37 cellular contexts compared by ENCODE assay signal in genomic region chr3:40996827-40997710, GRCh38.
DNase-seq lines count a peak whose midpoint lies in the region; ATAC-seq, FAIRE-seq and TF ChIP-seq lines count a peak whose summit lies in the region.
"Had no signal": no experiment of that assay in that cellular context is flagged by ENCODE, and none has a peak within 500 bp of the region (broad histone marks: within the 10 kb centered on the region; RNA-seq: fewer than 3 reads in every experiment).

No MANE protein-coding gene starts in this region.

- ATAC-seq in pancreas, result no peak
- no peak for ATAC-seq in GM19351 (IDR thresholded peaks at IDR 0.05; ENCODE audit: unreplicated experiment)
- ATAC-seq: activated CD8-positive, alpha-beta memory T cell treated with anti-CD3 and anti-CD28 coated beads, Interleukin-2, amount 10 ng/mL, durations not matched to agents 7 days and 5 days; activated T-cell treated with anti-CD3 and anti-CD28 coated beads, Interleukin-2, amount 50 U/mL, for 72 hours; foreskin keratinocyte; left colon; stimulated activated naive CD8-positive, alpha-beta T cell treated with anti-CD3 and anti-CD28 coated beads, Interleukin-15, amount 100 ng/mL, for 72 hours had no signal

- FAIRE-seq in RCC 7860 (lab: Jason Lieb, UNC) (no peak), pancreas (lab: Jason Lieb, UNC) (no peak)
- FAIRE-seq: colon, small intestine had no signal

- H3K36me3 Mint-ChIP-seq in endothelial cell (ENCODE audit: low read depth, unreplicated experiment), result peaks cover 3% of the 10 kb centered on the region
- no peaks in the 10 kb centered on the region for H3K36me3 Mint-ChIP-seq in nephron progenitor cell (ENCODE audit: low read depth)
- H3K36me3 Mint-ChIP-seq: activated CD8-positive, alpha-beta memory T cell treated with anti-CD3 and anti-CD28 coated beads, Interleukin-2, amount 10 ng/mL, durations not matched to agents 7 days and 5 days; brain; CD4-positive, alpha-beta memory T cell; memory B cell; naive B cell had no signal

- no peak overlapping the region for H3K27ac ChIP-seq in pancreas
- H3K27ac ChIP-seq: adrenal gland, foreskin keratinocyte, GM23248, heart left ventricle, ovary, PC-9, vagina had no signal

- H3K4me3 ChIP-seq in NT2/D1 (ENCODE audit: insufficient read length, low read depth) (no peak overlapping the region), MG63 (no peak overlapping the region), pancreas (no peak overlapping the region)
- H3K4me3 ChIP-seq: adrenal gland, GM23248, heart left ventricle, ovary, PC-9, vagina had no signal

- H3K4me1 ChIP-seq in NT2/D1 (ENCODE audit: insufficient read depth, insufficient read length), result peaks cover 17% of the 10 kb centered on the region
- no peaks in the 10 kb centered on the region for H3K4me1 ChIP-seq in pancreas
- H3K4me1 ChIP-seq: adrenal gland, foreskin keratinocyte, vagina had no signal

- H3K4me3 Mint-ChIP-seq in endothelial cell (ENCODE audit: unreplicated experiment), result no peak overlapping the region
- no peak overlapping the region for H3K4me3 Mint-ChIP-seq in nephron progenitor cell
- H3K4me3 Mint-ChIP-seq: activated CD8-positive, alpha-beta memory T cell treated with anti-CD3 and anti-CD28 coated beads, Interleukin-2, amount 10 ng/mL, durations not matched to agents 7 days and 5 days; activated T-cell treated with anti-CD3 and anti-CD28 coated beads, Interleukin-2, amount 50 U/mL, for 72 hours; brain; CD4-positive, alpha-beta memory T cell; memory B cell; naive B cell; stimulated activated naive CD8-positive, alpha-beta T cell treated with anti-CD3 and anti-CD28 coated beads, Interleukin-15, amount 100 ng/mL, for 72 hours had no signal

- TF ChIP-seq CTCF in endothelial cell (IDR thresholded peaks at IDR 0.05; ENCODE audit: unreplicated experiment), result no peak
- no peak for TF ChIP-seq CTCF in nephron progenitor cell (IDR thresholded peaks at IDR 0.05)
- TF ChIP-seq CTCF in pancreas (IDR thresholded peaks at IDR 0.05), result no peak

- H3K36me3 ChIP-seq in NT2/D1 (ENCODE audit: insufficient read depth, insufficient read length, low read length) (no peaks in the 10 kb centered on the region), MG63 (no peaks in the 10 kb centered on the region), pancreas (no peaks in the 10 kb centered on the region)
- H3K36me3 ChIP-seq: adrenal gland, heart left ventricle, ovary, vagina had no signal

- H3K9me3 Mint-ChIP-seq in endothelial cell (ENCODE audit: unreplicated experiment), result no peaks in the 10 kb centered on the region
- no peaks in the 10 kb centered on the region for H3K9me3 Mint-ChIP-seq in nephron progenitor cell
- H3K9me3 Mint-ChIP-seq: activated T-cell treated with anti-CD3 and anti-CD28 coated beads, Interleukin-2, amount 50 U/mL, for 72 hours; CD4-positive, alpha-beta memory T cell; memory B cell; naive B cell; stimulated activated naive CD8-positive, alpha-beta T cell treated with anti-CD3 and anti-CD28 coated beads, Interleukin-15, amount 100 ng/mL, for 72 hours had no signal

- H3K27ac Mint-ChIP-seq in endothelial cell (ENCODE audit: unreplicated experiment), result peak overlapping the region; percentile 68
- H3K27ac Mint-ChIP-seq in nephron progenitor cell, result peak overlapping the region; percentile 50
- H3K27ac Mint-ChIP-seq: activated CD8-positive, alpha-beta memory T cell treated with anti-CD3 and anti-CD28 coated beads, Interleukin-2, amount 10 ng/mL, durations not matched to agents 7 days and 5 days; activated T-cell treated with anti-CD3 and anti-CD28 coated beads, Interleukin-2, amount 50 U/mL, for 72 hours; CD4-positive, alpha-beta memory T cell; memory B cell; naive B cell had no signal

- peak; percentile 6 for DNase-seq in Daoy (ENCODE audit: low read depth)
- peak; percentile 35 for DNase-seq in NT2/D1 (ENCODE audit: low read depth, low spot score)
- DNase-seq in endothelial cell (ENCODE audit: low spot score), result no peak
- no peak for DNase-seq in nephron progenitor cell
- DNase-seq in RCC 7860 (ENCODE audit: low spot score), result no peak
- no peak for DNase-seq in MG63
- no peak for DNase-seq in pancreas
- DNase-seq: activated CD4-positive, CD25-positive, alpha-beta regulatory T cell; activated CD8-positive, alpha-beta memory T cell treated with anti-CD3 and anti-CD28 coated beads, Interleukin-2, amount 10 ng/mL, durations not matched to agents 7 days and 5 days; activated naive CD4-positive, alpha-beta T cell treated with Interleukin-2 at 50 U/mL for 16 hours; activated T-cell treated with anti-CD3 and anti-CD28 coated beads, Interleukin-2, amount 50 U/mL, for 72 hours; adrenal gland; CD4-positive, alpha-beta memory T cell; DMS 273 treated with DMSO at 0.1 percent for 48 hours; effector memory CD4-positive, alpha-beta T cell; foreskin keratinocyte; GM23248; IMR-90; left colon; naive B cell; NCI-H1092 treated with DMSO at 0.1 percent for 48 hours; NCI-H187; NK-92 treated with Interleukin-12 subunit alpha and Interleukin-12 subunit beta, amount 100 ng/mL, for 24 hours; ovary; PC-9; SHP77 treated with DMSO at 0.1 percent for 48 hours; small intestine; stimulated activated CD4-positive, alpha-beta T cell treated with anti-CD3 and anti-CD28 coated beads, Interleukin-1b, Interleukin-23, amount 100 ng/mL, for 48 hours; stimulated activated CD8-positive, alpha-beta memory T cell treated with anti-CD3 and anti-CD28 coated beads, Interleukin-4, amount 100 ng/mL, for 48 hours; stimulated activated naive CD8-positive, alpha-beta T cell treated with anti-CD3 and anti-CD28 coated beads, Interleukin-15, amount 100 ng/mL, for 72 hours; SW 1271 had no signal

- H3K9me3 ChIP-seq in NT2/D1 (ENCODE audit: insufficient read depth, low read length) (no peaks in the 10 kb centered on the region), MG63 (no peaks in the 10 kb centered on the region), pancreas (no peaks in the 10 kb centered on the region)
- H3K9me3 ChIP-seq: adrenal gland, heart left ventricle, ovary, vagina had no signal

- H3K9ac ChIP-seq in NT2/D1 (ENCODE audit: insufficient read length, low read depth), result no peak overlapping the region
- H3K9ac ChIP-seq: GM23248 had no signal

- intact Hi-C loops in pancreas (cut with DNase I), result no loop called here

- H3K27me3 Mint-ChIP-seq in endothelial cell (ENCODE audit: unreplicated experiment) (peaks cover 11% of the 10 kb centered on the region), nephron progenitor cell (ENCODE audit: low read depth, poor library complexity) (peaks cover 14% of the 10 kb centered on the region)

- H3K4me1 Mint-ChIP-seq in endothelial cell (ENCODE audit: unreplicated experiment) (peaks cover 15% of the 10 kb centered on the region), nephron progenitor cell (peaks cover 32% of the 10 kb centered on the region)
- H3K4me1 Mint-ChIP-seq: activated CD8-positive, alpha-beta memory T cell treated with anti-CD3 and anti-CD28 coated beads, Interleukin-2, amount 10 ng/mL, durations not matched to agents 7 days and 5 days; naive B cell had no signal

- no peaks in the 10 kb centered on the region for H3K27me3 ChIP-seq in NT2/D1 (ENCODE audit: insufficient read depth, insufficient read length)
- H3K27me3 ChIP-seq in MG63, result no peaks in the 10 kb centered on the region
- no peaks in the 10 kb centered on the region for H3K27me3 ChIP-seq in pancreas
- H3K27me3 ChIP-seq: adrenal gland, heart left ventricle, ovary had no signal

- 69 to 90% methylated on average over 6 of the region's 6 CpGs for WGBS in pancreas, 2 donors

Comparison
In these comparisons a context has a peak if more than half of its experiments do, and no peak if none do; other contexts are left out.
1. DNase-seq: peak in Daoy (single experiment) and NT2/D1 (single experiment); none in endothelial cell (single experiment), nephron progenitor cell (single experiment), RCC 7860 (single experiment), MG63 (single experiment) and pancreas (0 of 6).